ENCODE assay signal across 1 cellular context in genomic region chr4:1992468-1993168, GRCh38.
TF ChIP-seq lines count a peak whose summit lies in the region.

No MANE protein-coding gene starts in this region.

TF ChIP-seq in H1, 55 proteins besides CTCF, POLR2A, EP300 and RAD21 (continued from another document):
- TF ChIP-seq CREB1 (IDR thresholded peaks at IDR 0.05) (0 out of 2 replicates have a peak, but pooled peaks have one; percentile 66), JUND (IDR thresholded peaks at IDR 0.05; ENCODE audit: low read length) (0 out of 2 replicates have a peak, but pooled peaks have one; percentile 6), MAFK (IDR thresholded peaks at IDR 0.05; ENCODE audit: low read depth, low read length) (no peak)
TF ChIP-seq in H1: peak in this region for 8.
